19 cellular contexts compared by ENCODE assay signal in the genomic region with DNA sequence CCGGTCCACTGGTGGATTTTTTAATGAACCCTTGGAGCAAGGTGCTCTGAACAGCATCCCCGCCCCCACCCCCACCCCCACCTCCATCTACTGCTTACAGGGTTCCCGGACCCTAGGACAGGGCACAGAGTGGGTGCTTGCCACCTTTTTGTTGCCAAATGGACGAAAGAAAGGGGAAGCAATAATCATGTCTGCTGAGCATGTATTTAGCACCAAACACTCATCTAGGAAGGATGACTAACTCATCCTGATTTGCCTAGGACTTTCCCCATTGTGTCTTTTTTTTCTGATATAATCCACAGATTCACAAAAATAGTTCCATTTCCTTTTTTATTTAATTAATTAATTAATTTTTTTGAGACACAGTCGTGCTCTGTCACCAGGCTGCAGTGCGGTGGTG. TPM values are rescaled to one million over a fixed set of nuclear protein-coding genes. Genes with fewer than 3 reads are reported as not detected.
DNase-seq lines count a peak whose midpoint lies in the region; ATAC-seq and TF ChIP-seq lines count a peak whose summit lies in the region.
"Had no signal": no experiment of that assay in that cellular context is flagged by ENCODE, and none has a peak within 500 bp of the region (broad histone marks: within the 10 kb centered on the region; RNA-seq: fewer than 3 reads in every experiment).

No MANE protein-coding gene starts in this region.

- TF ChIP-seq CTCF in epithelial cell of esophagus (IDR thresholded peaks at IDR 0.05; ENCODE audit: insufficient read depth, low read depth, low read length, missing control alignments) = no peak
- no peak for TF ChIP-seq CTCF in GM10266 (IDR thresholded peaks at IDR 0.05; ENCODE audit: control insufficient read depth, insufficient read depth, low read depth, missing control alignments)

- H3K36me3 Mint-ChIP-seq in activated CD4-positive, alpha-beta T cell treated with anti-CD3 and anti-CD28 coated beads, Interleukin-2, amount 10 ng/mL, durations not matched to agents 24 days and 14 days (ENCODE audit: low read depth) = no peaks in the 10 kb centered on the region
- H3K36me3 Mint-ChIP-seq in stimulated activated naive B cell treated with anti-CD40 and anti-IgM and Interleukin-4, amounts not matched to agents 10 μg/mL and 1 μg/mL and 100 μg/mL, for 72 hours = peaks cover 0 to 8% of the 10 kb centered on the region in 2 donors

- no peak for DNase-seq in activated CD4-positive, alpha-beta T cell treated with anti-CD3 and anti-CD28 coated beads, Interleukin-2, amount 10 ng/mL, durations not matched to agents 24 days and 14 days
- DNase-seq in activated CD4-positive, alpha-beta T cell treated with anti-CD3 and anti-CD28 coated beads, Interleukin-2, amount 50 U/mL, for 1 hour = no peak
- DNase-seq in RKO (ENCODE audit: low spot score) (peak; percentile 39), epithelial cell of esophagus (ENCODE audit: low read depth) (peak; percentile 51), H4 (ENCODE audit: low spot score) (no peak), occipital lobe (lab: John Stamatoyannopoulos, UW) (no peak), GM10266 (ENCODE audit: extremely low spot score) (no peak)
- no peak for DNase-seq in stimulated activated naive B cell treated with anti-CD40 and anti-IgM and Interleukin-4, amounts not matched to agents 10 μg/mL and 1 μg/mL and 100 μg/mL, for 72 hours
- DNase-seq: amygdala; central memory CD4-positive, alpha-beta T cell; GOT3; islet precursor cell; mesenchymal stem cell; NCI-H146; NCI-H2227 treated with DMSO at 0.1 percent for 48 hours; retina had no signal

- H3K4me3 ChIP-seq in epithelial cell of esophagus (ENCODE audit: low read length) = no peak overlapping the region

- peaks cover 4% of the 10 kb centered on the region for H3K9me3 Mint-ChIP-seq in activated CD4-positive, alpha-beta T cell treated with anti-CD3 and anti-CD28 coated beads, Interleukin-2, amount 10 ng/mL, durations not matched to agents 24 days and 14 days
- H3K9me3 Mint-ChIP-seq in stimulated activated naive B cell treated with anti-CD40 and anti-IgM and Interleukin-4, amounts not matched to agents 10 μg/mL and 1 μg/mL and 100 μg/mL, for 72 hours = no peaks in the 10 kb centered on the region
- H3K9me3 Mint-ChIP-seq: neural crest cell had no signal

- peak overlapping the region; percentile 74 for H3K27ac Mint-ChIP-seq in activated CD4-positive, alpha-beta T cell treated with anti-CD3 and anti-CD28 coated beads, Interleukin-2, amount 10 ng/mL, durations not matched to agents 24 days and 14 days
- H3K27ac Mint-ChIP-seq in stimulated activated naive B cell treated with anti-CD40 and anti-IgM and Interleukin-4, amounts not matched to agents 10 μg/mL and 1 μg/mL and 100 μg/mL, for 72 hours = peak overlapping the region; percentile 44

- intact Hi-C loops in activated CD4-positive, alpha-beta T cell treated with anti-CD3 and anti-CD28 coated beads, Interleukin-2, amount 10 ng/mL, durations not matched to agents 24 days and 14 days (cut with micrococcal nuclease) = no loop called here

- peak in 1 of 2 donors; percentile 35 for ATAC-seq in stimulated activated naive B cell treated with anti-CD40 and anti-IgM and Interleukin-4, amounts not matched to agents 10 μg/mL and 1 μg/mL and 100 μg/mL, for 72 hours (replicated peaks)
- ATAC-seq: activated CD4-positive, CD25-positive, alpha-beta regulatory T cell treated with anti-CD3 and anti-CD28 coated beads, Interleukin-2, amount 50 U/mL, for 24 hours; Right ventricle myocardium inferior had no signal

- peaks cover 8% of the 10 kb centered on the region for H3K27me3 Mint-ChIP-seq in activated CD4-positive, alpha-beta T cell treated with anti-CD3 and anti-CD28 coated beads, Interleukin-2, amount 10 ng/mL, durations not matched to agents 24 days and 14 days
- peaks cover 0 to 12% of the 10 kb centered on the region in 2 donors for H3K27me3 Mint-ChIP-seq in stimulated activated naive B cell treated with anti-CD40 and anti-IgM and Interleukin-4, amounts not matched to agents 10 μg/mL and 1 μg/mL and 100 μg/mL, for 72 hours

- H3K4me1 Mint-ChIP-seq in activated CD4-positive, alpha-beta T cell treated with anti-CD3 and anti-CD28 coated beads, Interleukin-2, amount 10 ng/mL, durations not matched to agents 24 days and 14 days = peaks cover 11% of the 10 kb centered on the region
- peaks cover 18 to 33% of the 10 kb centered on the region in 2 donors for H3K4me1 Mint-ChIP-seq in stimulated activated naive B cell treated with anti-CD40 and anti-IgM and Interleukin-4, amounts not matched to agents 10 μg/mL and 1 μg/mL and 100 μg/mL, for 72 hours

- H3K4me3 Mint-ChIP-seq in activated CD4-positive, alpha-beta T cell treated with anti-CD3 and anti-CD28 coated beads, Interleukin-2, amount 10 ng/mL, durations not matched to agents 24 days and 14 days = peak overlapping the region; percentile 17
- H3K4me3 Mint-ChIP-seq in stimulated activated naive B cell treated with anti-CD40 and anti-IgM and Interleukin-4, amounts not matched to agents 10 μg/mL and 1 μg/mL and 100 μg/mL, for 72 hours = peak overlapping the region in 1 of 2 donors; percentile 68

RNA-seq across cellular contexts. Expression of a gene that starts 1.1 kb away (rescaled TPM):
- total RNA-seq in activated CD4-positive, alpha-beta T cell treated with anti-CD3 and anti-CD28 coated beads, Interleukin-2, amount 10 ng/mL, durations not matched to agents 24 days and 14 days = 3.2 and 4.0 TPM in 2 replicates
- 1.1 and 2.2 TPM in 2 replicates for total RNA-seq in H4 (2014; rRNA removed; shearing (Covaris generic))
- 19.0 TPM for total RNA-seq in occipital lobe

RNA-seq across cellular contexts. Expression of a gene that starts 21.4 kb away (rescaled TPM):
- total RNA-seq in activated CD4-positive, alpha-beta T cell treated with anti-CD3 and anti-CD28 coated beads, Interleukin-2, amount 10 ng/mL, durations not matched to agents 24 days and 14 days = 26.1 and 27.8 TPM in 2 replicates
- total RNA-seq in H4 (2014; rRNA removed; shearing (Covaris generic)) = 5.2 and 7.7 TPM in 2 replicates
- 14.5 TPM for total RNA-seq in occipital lobe

RNA-seq across cellular contexts. Expression of a gene that starts 22.0 kb away (rescaled TPM):
- total RNA-seq in activated CD4-positive, alpha-beta T cell treated with anti-CD3 and anti-CD28 coated beads, Interleukin-2, amount 10 ng/mL, durations not matched to agents 24 days and 14 days = 48.7 and 50.8 TPM in 2 replicates
- total RNA-seq in H4 (2014; rRNA removed; shearing (Covaris generic)) = 102 and 150 TPM in 2 replicates
- 15.8 TPM for total RNA-seq in occipital lobe

RNA-seq across cellular contexts. Expression of a gene that starts 22.1 kb away (rescaled TPM):
- total RNA-seq in activated CD4-positive, alpha-beta T cell treated with anti-CD3 and anti-CD28 coated beads, Interleukin-2, amount 10 ng/mL, durations not matched to agents 24 days and 14 days = 2.0 and 2.4 TPM in 2 replicates
- 0.99 and 1.8 TPM in 2 replicates for total RNA-seq in H4 (2014; rRNA removed; shearing (Covaris generic))
- 2.8 TPM for total RNA-seq in occipital lobe

RNA-seq across cellular contexts. Expression of a gene that starts 25.7 kb away (rescaled TPM):
- total RNA-seq in activated CD4-positive, alpha-beta T cell treated with anti-CD3 and anti-CD28 coated beads, Interleukin-2, amount 10 ng/mL, durations not matched to agents 24 days and 14 days = 0.47 and 1.8 TPM in 2 replicates
- total RNA-seq in H4 (2014; rRNA removed; shearing (Covaris generic)) = 0.12 and 1.0 TPM in 2 replicates
- 1.7 TPM for total RNA-seq in occipital lobe

Comparison
In these comparisons a context has a peak if more than half of its experiments do, and no peak if none do; other contexts are left out.
1. DNase-seq: peak in RKO (single experiment) and epithelial cell of esophagus (single experiment); none in activated CD4-positive, alpha-beta T cell treated with anti-CD3 and anti-CD28 coated beads, Interleukin-2, amount 10 ng/mL, durations not matched to agents 24 days and 14 days (single experiment), activated CD4-positive, alpha-beta T cell treated with anti-CD3 and anti-CD28 coated beads, Interleukin-2, amount 50 U/mL, for 1 hour (single experiment), stimulated activated naive B cell treated with anti-CD40 and anti-IgM and Interleukin-4, amounts not matched to agents 10 μg/mL and 1 μg/mL and 100 μg/mL, for 72 hours (single experiment), H4 (single experiment), occipital lobe (single experiment) and GM10266 (single experiment).